In genomic region chr3:377158-377561, GRCh38 we compare ENCODE assay signal across 8 cellular contexts.
A peak's percentile ranks its signal among the peaks of the same experiment; 100 is the strongest.
DNase-seq lines count a peak whose midpoint lies in the region; ATAC-seq and TF ChIP-seq lines count a peak whose summit lies in the region.

No MANE protein-coding gene starts in this region.

- H3K36me3 ChIP-seq in smooth muscle cell (ENCODE audit: low read depth): no peaks in the 10 kb centered on the region

- CTCF ChIA-PET in Calu3 (lab: Charles Lee): no interaction called here

- H3K4me1 ChIP-seq in smooth muscle cell (ENCODE audit: low read depth): no peaks in the 10 kb centered on the region

- peak; percentile 58 for ATAC-seq in HG03103 (IDR thresholded peaks at IDR 0.05; ENCODE audit: low read depth, unreplicated experiment)

- no peak overlapping the region for H3K27ac ChIP-seq in smooth muscle cell (ENCODE audit: low read depth)

- no peak overlapping the region for H3K4me2 ChIP-seq in smooth muscle cell

- H3K27ac Mint-ChIP-seq in Calu3 (ENCODE audit: unreplicated experiment): no peak overlapping the region

- no peaks in the 10 kb centered on the region for H3K27me3 ChIP-seq in smooth muscle cell (ENCODE audit: low read depth)

- DNase-seq in NCI-H2107 treated with DMSO at 0.1 percent for 48 hours (lab: John Stamatoyannopoulos, UW; ENCODE audit: unreplicated experiment) (peak; percentile 28), NCI-H2107 (lab: John Stamatoyannopoulos, UW) (no peak), NCI-H82 treated with DMSO at 0.1 percent for 48 hours (lab: John Stamatoyannopoulos, UW; ENCODE audit: unreplicated experiment) (peak; percentile 27), epithelial cell of proximal tubule (ENCODE audit: low read depth) (no peak), smooth muscle cell (lab: John Stamatoyannopoulos, UW; ENCODE audit: unreplicated experiment) (no peak), Calu3 (no peak)
- no peak for DNase-seq in activated CD8-positive, alpha-beta memory T cell treated with anti-CD3 and anti-CD28 coated beads, Interleukin-2, amount 50 U/mL, for 4 hours

- BruUV-seq in Calu3 (replicated peaks; lab: Mats Ljungman, UMichigan): no TSS peak

- 18% methylated on average over 3 of the region's 3 CpGs for WGBS in smooth muscle cell (ENCODE audit: low lambda C conversion rate)

- H3K9me3 ChIP-seq in smooth muscle cell (replicated peaks; ENCODE audit: low read depth): no peaks in the 10 kb centered on the region

- H3K4me3 ChIP-seq in epithelial cell of proximal tubule (ENCODE audit: low read depth, low read length): peak overlapping the region; percentile 22
- H3K4me3 ChIP-seq in smooth muscle cell: no peak overlapping the region

- no peaks in the 10 kb centered on the region for H3K27me3 Mint-ChIP-seq in Calu3 (ENCODE audit: unreplicated experiment)

- H3K9ac ChIP-seq in smooth muscle cell (ENCODE audit: low read depth): no peak overlapping the region

- H3F3A ChIP-seq in smooth muscle cell (ENCODE audit: low read depth): no peaks in the 10 kb centered on the region

- no peaks in the 10 kb centered on the region for H3K79me2 ChIP-seq in smooth muscle cell (ENCODE audit: low read depth)

- H3K9me3 Mint-ChIP-seq in Calu3 (ENCODE audit: low read depth, unreplicated experiment): peaks cover 2% of the 10 kb centered on the region

- no peak overlapping the region for H3K4me3 Mint-ChIP-seq in Calu3 (ENCODE audit: low read depth, unreplicated experiment)

- no peak overlapping the region for H2AFZ ChIP-seq in smooth muscle cell (ENCODE audit: low read depth)

- TF ChIP-seq CTCF in epithelial cell of proximal tubule (conservative IDR thresholded peaks at IDR 0.05; ENCODE audit: low read depth, low read length): peak; percentile 57
- peak; percentile 45 for TF ChIP-seq CTCF in smooth muscle cell (IDR thresholded peaks at IDR 0.05; ENCODE audit: borderline replicate concordance, insufficient read depth, poor library complexity, severe bottlenecking)
- no peak for TF ChIP-seq CTCF in Calu3 (IDR thresholded peaks at IDR 0.05; ENCODE audit: unreplicated experiment)

- H4K20me1 ChIP-seq in smooth muscle cell (ENCODE audit: low read depth): no peaks in the 10 kb centered on the region

- H3K36me3 Mint-ChIP-seq in Calu3 (ENCODE audit: insufficient read depth, unreplicated experiment): no peaks in the 10 kb centered on the region

- H3K4me1 Mint-ChIP-seq in Calu3 (ENCODE audit: low read depth, unreplicated experiment): no peaks in the 10 kb centered on the region

- intact Hi-C loops in Calu3 (cut with micrococcal nuclease; ENCODE audit: unreplicated experiment): loop anchor here (1.0 kb wide), 1 partner anchor 334 kb away; no protein-coding TSS in a partner anchor

Comparison
In these comparisons a context has a peak if more than half of its experiments do, and no peak if none do; other contexts are left out.
1. DNase-seq: peak in NCI-H2107 treated with DMSO at 0.1 percent for 48 hours (single experiment) and NCI-H82 treated with DMSO at 0.1 percent for 48 hours (single experiment); none in NCI-H2107 (single experiment), epithelial cell of proximal tubule (single experiment), smooth muscle cell (single experiment), Calu3 (single experiment) and activated CD8-positive, alpha-beta memory T cell treated with anti-CD3 and anti-CD28 coated beads, Interleukin-2, amount 50 U/mL, for 4 hours (single experiment).